In the genomic region with DNA sequence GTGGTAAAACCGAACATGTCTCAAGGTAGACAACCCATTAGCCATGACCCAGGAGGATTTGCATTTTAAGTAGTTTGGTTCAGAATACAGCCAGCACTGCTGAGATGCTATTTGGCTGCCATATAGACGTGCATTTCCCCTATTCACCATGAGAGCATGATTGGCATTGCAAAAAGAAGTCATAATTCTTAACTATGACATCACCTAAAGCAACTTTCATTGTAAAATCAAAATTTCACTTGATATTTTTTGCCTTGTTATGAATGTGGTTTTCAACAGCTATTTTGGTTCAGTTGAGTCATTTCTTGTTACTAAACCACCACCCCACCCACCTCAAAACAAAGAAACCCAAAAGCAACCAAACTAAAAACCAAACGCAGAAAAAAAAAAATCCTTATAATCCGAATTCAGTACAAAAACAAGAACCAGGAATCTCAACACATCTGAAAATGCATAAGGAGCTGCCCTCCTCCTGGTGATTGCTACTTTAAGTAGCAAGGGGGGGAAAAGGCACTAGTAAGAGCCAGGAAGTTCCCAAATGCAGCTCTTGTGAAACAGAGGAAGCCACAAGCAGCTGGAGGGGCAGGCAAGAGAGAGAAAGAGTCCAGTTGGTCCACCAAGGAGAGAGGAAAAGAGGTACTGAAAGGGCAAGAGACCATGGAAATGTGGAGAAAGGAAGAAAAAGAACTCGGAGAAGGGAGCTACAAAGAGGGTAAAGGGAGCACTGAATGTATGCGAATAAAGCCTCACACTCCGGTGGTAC, we compare ENCODE assay signal across 9 cellular contexts. TPM values are rescaled to one million over a fixed set of nuclear protein-coding genes. Genes with fewer than 3 reads are reported as not detected.
DNase-seq lines count a peak whose midpoint lies in the region; ATAC-seq, FAIRE-seq and TF ChIP-seq lines count a peak whose summit lies in the region.
"Had no signal": no experiment of that assay in that cellular context is flagged by ENCODE, and none has a peak within 500 bp of the region (broad histone marks: within the 10 kb centered on the region; RNA-seq: fewer than 3 reads in every experiment).

No MANE protein-coding gene starts in this region.

- H3K27me3 ChIP-seq in GM12878 (replicated peaks in 1 of 2; ENCODE audit: control insufficient read depth in 2 of 2, insufficient read depth in 2 of 2, low read length in 1 of 2): no peaks in the 10 kb centered on the region

- no TSS peak for BruUV-seq in GM12878 (replicated peaks; lab: Mats Ljungman, UMichigan)

- POLR2A ChIA-PET in GM12878 (lab: Charles Lee): no interaction called here

- TF ChIP-seq CTCF in GM12878 (IDR thresholded peaks at IDR 0.05 in 2 of 3, conservative IDR thresholded peaks at IDR 0.05 in 1 of 3; ENCODE audit: control insufficient read depth in 2 of 3, extremely low read depth in 1 of 3, insufficient read depth in 1 of 3, low read depth in 3 of 3, low read length in 3 of 3): no peak

- intact Hi-C loops in GM12878 (cut with micrococcal nuclease; ENCODE audit: unreplicated experiment): no loop called here

- H3K9me3 ChIP-seq in GM12878 (replicated peaks; ENCODE audit: control insufficient read depth, insufficient read depth, low read length) (no peaks in the 10 kb centered on the region; the same call in 2 of the 3 replicates), mesodermal cell (ENCODE audit: control insufficient read depth, low read length) (no peaks in the 10 kb centered on the region)

- H3K36me3 ChIP-seq in GM12878 (ENCODE audit: control insufficient read depth in 2 of 2, insufficient read depth in 2 of 2, low read length in 1 of 2) (no peaks in the 10 kb centered on the region), mesodermal cell (ENCODE audit: control insufficient read depth, insufficient read depth, low read length) (no peaks in the 10 kb centered on the region)

- peak; percentile 23 to 25 for DNase-seq in AML-193 (lab: John Stamatoyannopoulos, UW)
- peak; percentile 21 for DNase-seq in HT1080 (ENCODE audit: low read depth)
- DNase-seq in GM12878 (ENCODE audit: low read depth, low spot score): no peak
- DNase-seq: NCI-H2107 had no signal

- H3K4me1 ChIP-seq in GM12878 (ENCODE audit: control insufficient read depth, insufficient read depth, low read length) (no peaks in the 10 kb centered on the region), mesodermal cell (ENCODE audit: control insufficient read depth, insufficient read depth, low read length, poor library complexity, severe bottlenecking) (peaks cover 2% of the 10 kb centered on the region)

- H3K4me3 ChIP-seq in GM12878: no peak overlapping the region
- H3K4me3 ChIP-seq in mesodermal cell (ENCODE audit: extremely low read depth, insufficient read depth, low read length, poor library complexity, severe bottlenecking): peak overlapping the region; percentile 39

- H2AFZ ChIP-seq in GM12878 (ENCODE audit: control insufficient read depth, low read depth, low read length): no peak overlapping the region

- RAD21 ChIA-PET in GM12878 (lab: Charles Lee; ENCODE audit: unreplicated experiment): interaction anchor here (1.3 kb wide), 1 partner anchor 10 kb away, joined by 4 read pairs; no protein-coding TSS in a partner anchor

- no peaks in the 10 kb centered on the region for H3K79me2 ChIP-seq in GM12878 (ENCODE audit: control insufficient read depth, insufficient read depth, low read length)

- TF ChIP-seq EP300 in GM12878 (IDR thresholded peaks at IDR 0.05; ENCODE audit: borderline replicate concordance in 1 of 2, control insufficient read depth in 1 of 2, low read depth in 2 of 2, low read length in 2 of 2): no peak

- WGBS in GM12878 (ENCODE audit: insufficient coverage, insufficient replicate concordance, low lambda C conversion rate, missing lambda C conversion rate): 26% methylated on average over 7 of the region's 7 CpGs
- 60% methylated on average over 1 of the region's 7 CpGs; no CpG with 5 or more reads in 1 of the 2 experiments for WGBS in mesodermal cell (ENCODE audit: insufficient coverage in 2 of 2), 2 experiments

- H3K27ac ChIP-seq in GM12878 (ENCODE audit: control insufficient read depth, insufficient read depth) (no peak overlapping the region), mesodermal cell (ENCODE audit: low read depth, low read length, severe bottlenecking) (no peak overlapping the region)

- no peaks in the 10 kb centered on the region for H4K20me1 ChIP-seq in GM12878 (ENCODE audit: control insufficient read depth, insufficient read depth)

- ATAC-seq in GM12878 (peak; percentile 69), GM19395 (IDR thresholded peaks at IDR 0.05; ENCODE audit: unreplicated experiment) (no peak), HG02623 (IDR thresholded peaks at IDR 0.05; ENCODE audit: unreplicated experiment) (no peak), HG03432 (IDR thresholded peaks at IDR 0.05; ENCODE audit: unreplicated experiment) (no peak), GM18858 (IDR thresholded peaks at IDR 0.05; ENCODE audit: unreplicated experiment) (no peak)

- FAIRE-seq in GM12878 (lab: Jason Lieb, UNC): no peak

- in situ Hi-C loops in GM12878 (cut with MboI): no loop called here

- CTCF ChIA-PET in GM12878 (lab: Yijun Ruan, JAX): interaction anchor here (1.3 kb wide), 1 partner anchor 16 kb away, joined by 3 read pairs; no protein-coding TSS in a partner anchor

- H3K4me2 ChIP-seq in GM12878 (ENCODE audit: control insufficient read depth, insufficient read depth): no peak overlapping the region

- TF ChIP-seq POLR2A in GM12878 (IDR thresholded peaks at IDR 0.05; ENCODE audit: low read depth, low read length): no peak

- SMC1A ChIA-PET in GM12878 (lab: Charles Lee; ENCODE audit: uncharacterized antibody, unreplicated experiment): interaction anchor here (1.0 kb wide), 1 partner anchor 11 kb away, joined by 4 read pairs; no protein-coding TSS in a partner anchor

- TF ChIP-seq RAD21 in GM12878 (IDR thresholded peaks at IDR 0.05; ENCODE audit: insufficient read depth, low read depth, low read length): no peak

- no peak overlapping the region for H3K9ac ChIP-seq in GM12878 (ENCODE audit: control insufficient read depth, insufficient read depth, low read length)

TF ChIP-seq in GM12878, 131 proteins besides CTCF, POLR2A, EP300 and RAD21 (continues in another document):
- TF ChIP-seq RELA (IDR thresholded peaks at IDR 0.05; ENCODE audit: borderline replicate concordance, partially characterized antibody): no peak
- TF ChIP-seq, protein P1, sequence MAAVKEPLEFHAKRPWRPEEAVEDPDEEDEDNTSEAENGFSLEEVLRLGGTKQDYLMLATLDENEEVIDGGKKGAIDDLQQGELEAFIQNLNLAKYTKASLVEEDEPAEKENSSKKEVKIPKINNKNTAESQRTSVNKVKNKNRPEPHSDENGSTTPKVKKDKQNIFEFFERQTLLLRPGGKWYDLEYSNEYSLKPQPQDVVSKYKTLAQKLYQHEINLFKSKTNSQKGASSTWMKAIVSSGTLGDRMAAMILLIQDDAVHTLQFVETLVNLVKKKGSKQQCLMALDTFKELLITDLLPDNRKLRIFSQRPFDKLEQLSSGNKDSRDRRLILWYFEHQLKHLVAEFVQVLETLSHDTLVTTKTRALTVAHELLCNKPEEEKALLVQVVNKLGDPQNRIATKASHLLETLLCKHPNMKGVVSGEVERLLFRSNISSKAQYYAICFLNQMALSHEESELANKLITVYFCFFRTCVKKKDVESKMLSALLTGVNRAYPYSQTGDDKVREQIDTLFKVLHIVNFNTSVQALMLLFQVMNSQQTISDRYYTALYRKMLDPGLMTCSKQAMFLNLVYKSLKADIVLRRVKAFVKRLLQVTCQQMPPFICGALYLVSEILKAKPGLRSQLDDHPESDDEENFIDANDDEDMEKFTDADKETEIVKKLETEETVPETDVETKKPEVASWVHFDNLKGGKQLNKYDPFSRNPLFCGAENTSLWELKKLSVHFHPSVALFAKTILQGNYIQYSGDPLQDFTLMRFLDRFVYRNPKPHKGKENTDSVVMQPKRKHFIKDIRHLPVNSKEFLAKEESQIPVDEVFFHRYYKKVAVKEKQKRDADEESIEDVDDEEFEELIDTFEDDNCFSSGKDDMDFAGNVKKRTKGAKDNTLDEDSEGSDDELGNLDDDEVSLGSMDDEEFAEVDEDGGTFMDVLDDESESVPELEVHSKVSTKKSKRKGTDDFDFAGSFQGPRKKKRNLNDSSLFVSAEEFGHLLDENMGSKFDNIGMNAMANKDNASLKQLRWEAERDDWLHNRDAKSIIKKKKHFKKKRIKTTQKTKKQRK (IDR thresholded peaks at IDR 0.05; ENCODE audit: low read depth, low read length): no peak
- TF ChIP-seq, protein P2, sequence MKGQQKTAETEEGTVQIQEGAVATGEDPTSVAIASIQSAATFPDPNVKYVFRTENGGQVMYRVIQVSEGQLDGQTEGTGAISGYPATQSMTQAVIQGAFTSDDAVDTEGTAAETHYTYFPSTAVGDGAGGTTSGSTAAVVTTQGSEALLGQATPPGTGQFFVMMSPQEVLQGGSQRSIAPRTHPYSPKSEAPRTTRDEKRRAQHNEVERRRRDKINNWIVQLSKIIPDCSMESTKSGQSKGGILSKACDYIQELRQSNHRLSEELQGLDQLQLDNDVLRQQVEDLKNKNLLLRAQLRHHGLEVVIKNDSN (IDR thresholded peaks at IDR 0.05; ENCODE audit: borderline replicate concordance, extremely low read length, insufficient read depth, low read depth, low read length): no peak

RNA-seq across cellular contexts. Expression of a gene that starts 3.1 kb away (rescaled TPM):
- not detected in 2 replicates for total RNA-seq in HT1080 (2014; rRNA removed; shearing (Covaris generic))
- 0.07 TPM in 1 of 2 replicates, not detected in the other for polyA plus RNA-seq in HT1080 (2015; cell fraction: cytosol; rRNA removed)
- 0.11 and 0.12 TPM in 2 replicates for polyA plus RNA-seq in HT1080 (2015; cell fraction: nucleus; rRNA removed)
- total RNA-seq in GM12878 (2013; cell fraction: nucleolus; rRNA removed): 0.34 and 0.44 TPM in 2 replicates
- total RNA-seq in GM12878 (2014; rRNA removed) (0.68 and 0.82 TPM in 2 replicates), GM12878 (2014; rRNA removed; fragmentation: Illumina TruSeq; extraction: Trizol) (0.69 and 1.1 TPM in 2 replicates), GM12878 (2021) (0.74 and 0.90 TPM in 2 replicates)
- polyA plus RNA-seq in GM12878 (2011; ENCODE audit: low read depth): not detected
- polyA plus RNA-seq in GM12878 (2011; rRNA removed) (0.57 and 0.63 TPM in 2 replicates), GM12878 (2014; fragmentation: Illumina TruSeq; extraction: Trizol) (0.65 and 1.1 TPM in 2 replicates), GM12878 (2014; fragmentation: Nextera tagmentation; extraction: Ambion mirVana) (under 1 TPM; 0.45 to 0.49 TPM), GM12878 (2014; rRNA removed) (0.43 and 0.55 TPM in 2 replicates), GM12878 (2016; fragmentation: Nextera tagmentation; extraction: Ambion mirVana) (under 1 TPM; 0.72 to 0.79 TPM)
- 0.16 and 0.20 TPM in 2 replicates for polyA plus RNA-seq in GM12878 (2011; cell fraction: cytosol; rRNA removed)
- 0.19 and 0.36 TPM in 2 replicates for polyA plus RNA-seq in GM12878 (2011; cell fraction: nucleus; rRNA removed)
- not detected in 2 replicates for polyA plus RNA-seq in GM12878 (2012)
- polyA minus RNA-seq in GM12878 (2011; rRNA and poly(A)+ RNA removed): 0.66 and 0.72 TPM in 2 replicates
- polyA minus RNA-seq in GM12878 (2011; cell fraction: cytosol; rRNA and poly(A)+ RNA removed): 0.53 TPM in 1 of 2 replicates, not detected in the other
- polyA minus RNA-seq in GM12878 (2011; cell fraction: nucleus; rRNA and poly(A)+ RNA removed): 0.57 and 0.60 TPM in 2 replicates
- 6.4 TPM for polyA plus RNA-seq in mesodermal cell (2013, experiment 1 of 2)
- polyA plus RNA-seq in mesodermal cell (2013, experiment 2 of 2): 6.4 TPM
